8 cellular contexts compared by ENCODE assay signal in the genomic region with DNA sequence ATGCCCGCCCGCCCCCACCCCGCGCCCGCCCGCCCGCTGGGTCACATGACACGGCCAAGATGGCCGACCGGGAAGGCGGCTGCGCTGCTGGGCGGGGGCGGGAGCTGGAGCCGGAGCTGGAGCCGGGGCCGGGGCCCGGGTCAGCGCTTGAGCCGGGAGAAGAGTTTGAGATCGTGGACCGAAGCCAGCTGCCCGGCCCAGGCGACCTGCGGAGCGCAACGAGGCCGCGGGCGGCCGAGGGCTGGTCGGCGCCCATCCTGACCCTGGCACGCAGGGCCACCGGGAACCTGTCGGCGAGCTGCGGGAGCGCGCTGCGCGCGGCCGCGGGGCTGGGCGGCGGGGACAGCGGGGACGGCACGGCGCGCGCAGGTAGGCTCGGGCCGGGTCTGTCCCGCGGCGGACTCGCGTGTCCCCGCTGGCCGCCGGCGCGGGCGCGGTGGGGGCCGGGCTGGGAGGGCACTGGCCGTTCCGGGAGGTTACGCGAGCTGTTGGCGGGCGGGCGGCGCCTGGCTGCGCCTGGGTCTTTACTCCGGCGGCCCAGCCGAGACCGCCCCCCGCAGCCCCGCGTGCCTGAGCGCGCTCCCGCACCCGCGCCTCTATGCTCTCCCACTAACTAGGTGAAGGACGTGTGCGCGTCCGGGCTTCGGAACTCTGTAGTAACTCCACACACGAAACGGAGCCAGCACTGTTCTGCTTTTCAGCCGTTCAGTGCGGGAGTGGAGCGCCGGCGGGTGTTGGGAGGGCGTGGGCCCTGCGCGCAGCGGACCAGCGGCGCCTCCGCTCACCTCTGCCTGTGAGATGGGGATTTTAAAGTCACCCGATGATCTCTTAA. TPM values are rescaled to one million over a fixed set of nuclear protein-coding genes. Genes with fewer than 3 reads are reported as not detected.
DNase-seq lines count a peak whose midpoint lies in the region; ATAC-seq and TF ChIP-seq lines count a peak whose summit lies in the region.

A gene with protein sequence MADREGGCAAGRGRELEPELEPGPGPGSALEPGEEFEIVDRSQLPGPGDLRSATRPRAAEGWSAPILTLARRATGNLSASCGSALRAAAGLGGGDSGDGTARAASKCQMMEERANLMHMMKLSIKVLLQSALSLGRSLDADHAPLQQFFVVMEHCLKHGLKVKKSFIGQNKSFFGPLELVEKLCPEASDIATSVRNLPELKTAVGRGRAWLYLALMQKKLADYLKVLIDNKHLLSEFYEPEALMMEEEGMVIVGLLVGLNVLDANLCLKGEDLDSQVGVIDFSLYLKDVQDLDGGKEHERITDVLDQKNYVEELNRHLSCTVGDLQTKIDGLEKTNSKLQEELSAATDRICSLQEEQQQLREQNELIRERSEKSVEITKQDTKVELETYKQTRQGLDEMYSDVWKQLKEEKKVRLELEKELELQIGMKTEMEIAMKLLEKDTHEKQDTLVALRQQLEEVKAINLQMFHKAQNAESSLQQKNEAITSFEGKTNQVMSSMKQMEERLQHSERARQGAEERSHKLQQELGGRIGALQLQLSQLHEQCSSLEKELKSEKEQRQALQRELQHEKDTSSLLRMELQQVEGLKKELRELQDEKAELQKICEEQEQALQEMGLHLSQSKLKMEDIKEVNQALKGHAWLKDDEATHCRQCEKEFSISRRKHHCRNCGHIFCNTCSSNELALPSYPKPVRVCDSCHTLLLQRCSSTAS (plus strand): TSS at position 44 of the 832 bp plus-strand sequence. CDS start 16 bp downstream, at position 60.

- peaks cover 10% of the 10 kb centered on the region for H3K36me3 ChIP-seq in NT2/D1 (ENCODE audit: insufficient read depth, insufficient read length, low read length)

- H3K4me1 Mint-ChIP-seq in CD4-positive, alpha-beta T cell (ENCODE audit: low read depth) = peaks cover 37% of the 10 kb centered on the region

- H3K27ac Mint-ChIP-seq in CD4-positive, alpha-beta T cell = peak within 1 kb of the TSS; percentile 97

- peaks cover 3% of the 10 kb centered on the region for H3K4me1 ChIP-seq in NT2/D1 (ENCODE audit: insufficient read depth, insufficient read length)

- POLR2A ChIA-PET in CD4-positive, alpha-beta T cell (lab: Charles Lee) = interaction anchor here (0.6 to 4.6 kb wide), 20 partner anchors 8 to 1397 kb away, joined by 3 to 103 read pairs (median 6); a partner anchor contains a TSS

- H3K4me3 ChIP-seq in NT2/D1 (ENCODE audit: insufficient read length, low read depth) = peak within 1 kb of the TSS; percentile 81
- H3K4me3 ChIP-seq in epithelial cell of esophagus (ENCODE audit: low read length) = peak within 1 kb of the TSS; percentile 83

- peaks cover 19% of the 10 kb centered on the region for H3K36me3 Mint-ChIP-seq in CD4-positive, alpha-beta T cell (ENCODE audit: low read depth)

- no peak for TF ChIP-seq CTCF in CD4-positive, alpha-beta T cell (IDR thresholded peaks at IDR 0.05)
- TF ChIP-seq CTCF in epithelial cell of esophagus (IDR thresholded peaks at IDR 0.05; ENCODE audit: insufficient read depth, low read depth, low read length, missing control alignments) = no peak

- peak within 1 kb of the TSS; percentile 99 for H3K4me3 Mint-ChIP-seq in CD4-positive, alpha-beta T cell

- intact Hi-C loops in CD4-positive, alpha-beta T cell (cut with DNase I, micrococcal nuclease) = loop anchor here (1.0 to 10.0 kb wide), 7 partner anchors 9 to 926 kb away; a partner anchor contains a TSS

- ATAC-seq in CD4-positive, alpha-beta T cell (ENCODE audit: poor library complexity) = peak; percentile 76
- ATAC-seq in GM19324 (IDR thresholded peaks at IDR 0.05; ENCODE audit: low FRiP score, unreplicated experiment) (peak; percentile 89), HG03457 (IDR thresholded peaks at IDR 0.05; ENCODE audit: unreplicated experiment) (peak; percentile 74)

- peak; percentile 63 to 85 (median 76) for DNase-seq in CD4-positive, alpha-beta T cell
- DNase-seq in NT2/D1 (ENCODE audit: low read depth, low spot score) (peak; percentile 16), epithelial cell of esophagus (ENCODE audit: low read depth) (peak; percentile 79), mucosa of gallbladder (ENCODE audit: low spot score) (peak; percentile 84)
- peak; percentile 89 for DNase-seq in activated CD8-positive, alpha-beta memory T cell treated with anti-CD3 and anti-CD28 coated beads, Interleukin-2, amount 50 U/mL, for 48 hours
- DNase-seq in stimulated activated CD8-positive, alpha-beta memory T cell treated with anti-CD3 and anti-CD28 coated beads, Interleukin-4, amount 100 ng/mL, for 24 hours (ENCODE audit: low read depth) = peak; percentile 74

- H3K27me3 Mint-ChIP-seq in CD4-positive, alpha-beta T cell = no peaks in the 10 kb centered on the region

- no peaks in the 10 kb centered on the region for H3K9me3 ChIP-seq in CD4-positive, alpha-beta T cell (ENCODE audit: control insufficient read depth, low read length)
- H3K9me3 ChIP-seq in NT2/D1 (ENCODE audit: insufficient read depth, low read length) = no peaks in the 10 kb centered on the region

- peak within 1 kb of the TSS; percentile 74 for H3K27ac ChIP-seq in CD4-positive, alpha-beta T cell (ENCODE audit: low read depth, low read length)

- peak within 1 kb of the TSS; percentile 97 for H3K9ac ChIP-seq in NT2/D1 (ENCODE audit: insufficient read length, low read depth)

- H3K27me3 ChIP-seq in CD4-positive, alpha-beta T cell (ENCODE audit: control insufficient read depth, insufficient read depth, low read length) = no peaks in the 10 kb centered on the region
- H3K27me3 ChIP-seq in NT2/D1 (ENCODE audit: insufficient read depth, insufficient read length) = no peaks in the 10 kb centered on the region

- no peaks in the 10 kb centered on the region for H3K9me3 Mint-ChIP-seq in CD4-positive, alpha-beta T cell

- CTCF ChIA-PET in CD4-positive, alpha-beta T cell (lab: Charles Lee) = no interaction called here

RNA-seq across cellular contexts. Expression of the gene that starts here (rescaled TPM):
- total RNA-seq in CD4-positive, alpha-beta T cell = 10 to 100 TPM; 19.5 to 21.8 TPM
- 54.7 TPM for total RNA-seq in mucosa of gallbladder

Comparison
In these comparisons a context has a peak if more than half of its experiments do, and no peak if none do; other contexts are left out.
1. Peak in every context shown above with its lines: DNase-seq, ATAC-seq, H3K4me3 ChIP-seq and H3K27ac ChIP-seq.
2. DNase-seq: peak in every context shown above with its lines; median percentile 89 in activated CD8-positive, alpha-beta memory T cell treated with anti-CD3 and anti-CD28 coated beads, Interleukin-2, amount 50 U/mL, for 48 hours; 84 in mucosa of gallbladder; 79 in epithelial cell of esophagus; 76 in CD4-positive, alpha-beta T cell; 74 in stimulated activated CD8-positive, alpha-beta memory T cell treated with anti-CD3 and anti-CD28 coated beads, Interleukin-4, amount 100 ng/mL, for 24 hours; 16 in NT2/D1.